ENCODE assay signal across 10 cellular contexts in genomic region chr20:45235995-45236394, GRCh38. TPM values are rescaled to one million over a fixed set of nuclear protein-coding genes. Genes with fewer than 3 reads are reported as not detected.
DNase-seq lines count a peak whose midpoint lies in the region; ATAC-seq and TF ChIP-seq lines count a peak whose summit lies in the region.
"Had no signal": no experiment of that assay in that cellular context is flagged by ENCODE, and none has a peak within 500 bp of the region (broad histone marks: within the 10 kb centered on the region; RNA-seq: fewer than 3 reads in every experiment).

No MANE protein-coding gene starts in this region.

- H3K27me3 Mint-ChIP-seq in progenitor cell of endocrine pancreas: peaks cover 41% of the 10 kb centered on the region

- no peak overlapping the region for H3K27ac Mint-ChIP-seq in progenitor cell of endocrine pancreas
- H3K27ac Mint-ChIP-seq: activated T-helper 17 cell treated with anti-CD3 and anti-CD28 coated beads, Interleukin-2, amount 50 U/mL, for 72 hours; T-helper 1 cell treated with Interleukin-12 subunit alpha and Interleukin-12 subunit beta and Interleukin-4 antibody, amounts not matched to agents 30 μg/mL and 1 μg/mL, for 36 hours had no signal

- H3K4me3 ChIP-seq in NB4 (ENCODE audit: low read depth, low read length): no peak overlapping the region

- DNase-seq in NB4 (ENCODE audit: low read depth) (no peak), progenitor cell of endocrine pancreas (ENCODE audit: low spot score, unreplicated experiment) (no peak), occipital lobe (lab: John Stamatoyannopoulos, UW) (no peak)
- no peak for DNase-seq in activated CD8-positive, alpha-beta memory T cell treated with anti-CD3 and anti-CD28 coated beads, Interleukin-2, amount 50 U/mL, for 4 hours
- DNase-seq: substantia nigra had no signal

- peaks cover 6% of the 10 kb centered on the region for H3K9me3 Mint-ChIP-seq in progenitor cell of endocrine pancreas (ENCODE audit: low read depth)

- no peaks in the 10 kb centered on the region for H3K36me3 Mint-ChIP-seq in progenitor cell of endocrine pancreas (ENCODE audit: insufficient read depth)

- ATAC-seq in esophagus mucosa: peak; percentile 87
- no peak for ATAC-seq in HG03432 (IDR thresholded peaks at IDR 0.05; ENCODE audit: unreplicated experiment)
- ATAC-seq: activated T-helper 17 cell treated with anti-CD3 and anti-CD28 coated beads, Interleukin-2, amount 50 U/mL, for 72 hours had no signal

- TF ChIP-seq CTCF in GM12873 (IDR thresholded peaks at IDR 0.05; ENCODE audit: insufficient read depth, low read depth, low read length, missing control alignments) (peak; percentile 77), NB4 (IDR thresholded peaks at IDR 0.05; ENCODE audit: low read depth, low read length) (peak; percentile 56), progenitor cell of endocrine pancreas (IDR thresholded peaks at IDR 0.05; ENCODE audit: unreplicated experiment) (peak; percentile 36)

- no peak for TF ChIP-seq POLR2A in NB4 (IDR thresholded peaks at IDR 0.05; ENCODE audit: extremely low read depth, insufficient read length)

- H3K4me3 Mint-ChIP-seq in progenitor cell of endocrine pancreas (ENCODE audit: low read depth): no peak overlapping the region
- H3K4me3 Mint-ChIP-seq: activated T-helper 17 cell treated with anti-CD3 and anti-CD28 coated beads, Interleukin-2, amount 50 U/mL, for 72 hours; T-helper 1 cell treated with Interleukin-12 subunit alpha and Interleukin-12 subunit beta and Interleukin-4 antibody, amounts not matched to agents 30 μg/mL and 1 μg/mL, for 36 hours had no signal

- H3K4me1 Mint-ChIP-seq in progenitor cell of endocrine pancreas (ENCODE audit: low read depth): no peaks in the 10 kb centered on the region
- H3K4me1 Mint-ChIP-seq: activated T-helper 17 cell treated with anti-CD3 and anti-CD28 coated beads, Interleukin-2, amount 50 U/mL, for 72 hours had no signal

RNA-seq across cellular contexts. Expression of gene SEMG2, which starts 14.8 kb away (rescaled TPM):
- not detected for total RNA-seq in esophagus mucosa
- not detected in 2 replicates for total RNA-seq in progenitor cell of endocrine pancreas
- total RNA-seq in occipital lobe: not detected
- total RNA-seq: activated T-helper 17 cell treated with anti-CD3 and anti-CD28 coated beads, Interleukin-2, amount 50 U/mL, for 72 hours had no signal

RNA-seq across cellular contexts. Expression of gene SLPI, which starts 18.4 kb away (rescaled TPM):
- 864 TPM for total RNA-seq in esophagus mucosa
- total RNA-seq in progenitor cell of endocrine pancreas: not detected in 2 replicates
- not detected for total RNA-seq in occipital lobe
- total RNA-seq: activated T-helper 17 cell treated with anti-CD3 and anti-CD28 coated beads, Interleukin-2, amount 50 U/mL, for 72 hours had no signal

RNA-seq across cellular contexts. Expression of gene SEMG1, which starts 29.2 kb away (rescaled TPM):
- total RNA-seq in esophagus mucosa (not detected), progenitor cell of endocrine pancreas (not detected in 2 replicates), occipital lobe (not detected)
- total RNA-seq: activated T-helper 17 cell treated with anti-CD3 and anti-CD28 coated beads, Interleukin-2, amount 50 U/mL, for 72 hours had no signal

Comparison
In these comparisons a context has a peak if more than half of its experiments do, and no peak if none do; other contexts are left out.
1. RNA of gene SLPI, which starts 18.4 kb away (total RNA-seq): 864 TPM in esophagus mucosa (single experiment); not detected in progenitor cell of endocrine pancreas and not detected in occipital lobe (single experiment); every median in the first group is over 100 times any median in the second.
2. Peak in every context shown above with its lines, with median percentiles within 50 percentile points of each other: CTCF ChIP-seq.